22 cellular contexts compared by ENCODE assay signal in genomic region chr7:135362871-135363270, GRCh38.
DNase-seq lines count a peak whose midpoint lies in the region; ATAC-seq and TF ChIP-seq lines count a peak whose summit lies in the region.
"Had no signal": no experiment of that assay in that cellular context is flagged by ENCODE, and none has a peak within 500 bp of the region (broad histone marks: within the 10 kb centered on the region; RNA-seq: fewer than 3 reads in every experiment).

No MANE protein-coding gene starts in this region.

- no peak overlapping the region for H2AFZ ChIP-seq in GM23338

- H3K27me3 Mint-ChIP-seq in GM23338 (ENCODE audit: insufficient read depth, low read depth, poor library complexity) = peaks cover 3% of the 10 kb centered on the region
- H3K27me3 Mint-ChIP-seq in WTC11 (ENCODE audit: low read depth) = no peaks in the 10 kb centered on the region
- H3K27me3 Mint-ChIP-seq in glutamatergic neuron (ENCODE audit: unreplicated experiment) = no peaks in the 10 kb centered on the region
- H3K27me3 Mint-ChIP-seq: activated naive CD8-positive, alpha-beta T cell treated with anti-CD3 and anti-CD28 coated beads for 36 hours; brain had no signal

- TF ChIP-seq CTCF in 22Rv1 (IDR thresholded peaks at IDR 0.05) (peak; percentile 38), GM23338 (conservative IDR thresholded peaks at IDR 0.05; ENCODE audit: low read depth in 2 of 2) (peak; percentile 63 to 77), WTC11 (IDR thresholded peaks at IDR 0.05) (peak; percentile 40; the same call in 1 of the 2 replicates), glutamatergic neuron (IDR thresholded peaks at IDR 0.05; ENCODE audit: partially characterized antibody, unreplicated experiment) (peak; percentile 22), left lung (IDR thresholded peaks at IDR 0.05) (no peak), psoas muscle (IDR thresholded peaks at IDR 0.05) (no peak)

- no peaks in the 10 kb centered on the region for H4K20me1 ChIP-seq in GM23338 (replicated peaks; ENCODE audit: insufficient read depth)

- H3K4me3 Mint-ChIP-seq in GM23338 = no peak overlapping the region
- H3K4me3 Mint-ChIP-seq in WTC11 = no peak overlapping the region
- H3K4me3 Mint-ChIP-seq in glutamatergic neuron (ENCODE audit: unreplicated experiment) = no peak overlapping the region
- H3K4me3 Mint-ChIP-seq: activated naive CD8-positive, alpha-beta T cell treated with anti-CD3 and anti-CD28 coated beads for 36 hours; activated T-cell treated with anti-CD3 and anti-CD28 coated beads, Interleukin-2, amount 50 U/mL, for 72 hours; brain; CD8-positive, alpha-beta T cell had no signal

- no peaks in the 10 kb centered on the region for H3K9me3 Mint-ChIP-seq in GM23338
- peaks cover 9% of the 10 kb centered on the region for H3K9me3 Mint-ChIP-seq in WTC11
- peaks cover 2% of the 10 kb centered on the region for H3K9me3 Mint-ChIP-seq in glutamatergic neuron (ENCODE audit: unreplicated experiment)
- H3K9me3 Mint-ChIP-seq: activated naive CD8-positive, alpha-beta T cell treated with anti-CD3 and anti-CD28 coated beads for 36 hours; brain; CD8-positive, alpha-beta T cell had no signal

- no peaks in the 10 kb centered on the region for H3K9me3 ChIP-seq in left lung
- no peaks in the 10 kb centered on the region for H3K9me3 ChIP-seq in psoas muscle
- H3K9me3 ChIP-seq: mucosa of descending colon, sigmoid colon, uterus had no signal

- intact Hi-C loops in left lung (cut with DNase I) (no loop called here), psoas muscle (cut with DNase I) (no loop called here)

- no peak overlapping the region for H3K4me2 ChIP-seq in GM23338

- peak; percentile 70 for DNase-seq in GM23338 (ENCODE audit: low spot score)
- peak; percentile 52 for DNase-seq in WTC11 (ENCODE audit: low spot score)
- DNase-seq in glutamatergic neuron = no peak
- DNase-seq in left lung = no peak
- no peak for DNase-seq in psoas muscle
- no peak for DNase-seq in HuH-7.5 (ENCODE audit: low spot score)
- DNase-seq: activated naive CD8-positive, alpha-beta T cell treated with anti-CD3 and anti-CD28 coated beads for 36 hours; activated T-cell treated with anti-CD3 and anti-CD28 coated beads, Interleukin-2, amount 50 U/mL, for 72 hours; CD8-positive, alpha-beta T cell; dorsolateral prefrontal cortex; mucosa of descending colon; NCI-H1092 treated with DMSO at 0.1 percent for 48 hours; NCI-H2107; NCI-H526; nucleus accumbens; RPMI8226; sigmoid colon; stimulated activated CD4-positive, alpha-beta T cell treated with anti-CD3 and anti-CD28 coated beads, Interleukin-1b, Interleukin-23, amount 100 ng/mL, for 48 hours; uterus had no signal

- H3K9me2 ChIP-seq in GM23338 (ENCODE audit: insufficient read depth) = no peaks in the 10 kb centered on the region

- H3K36me3 ChIP-seq in GM23338 (ENCODE audit: insufficient read depth) (no peaks in the 10 kb centered on the region), left lung (peaks cover 0 to 32% of the 10 kb centered on the region in 2 donors), psoas muscle (ENCODE audit: insufficient read depth in 1 of 2, low read depth in 1 of 2) (peaks cover 0 to 28% of the 10 kb centered on the region in 2 donors)
- H3K36me3 ChIP-seq: uterus had no signal

- H3K27ac ChIP-seq in 22Rv1 (no peak overlapping the region), GM23338 (ENCODE audit: low read depth) (no peak overlapping the region), left lung (no peak overlapping the region), psoas muscle (no peak overlapping the region)
- H3K27ac ChIP-seq: sigmoid colon, uterus had no signal

- POLR2A ChIA-PET in WTC11 (lab: Charles Lee) = interaction anchor here (0.6 to 1.4 kb wide), 2 partner anchors 195 to 240 kb away, joined by 3 to 7 read pairs; partner anchors contain the start of gene NUP205

- peaks cover 11% of the 10 kb centered on the region for H3K36me3 Mint-ChIP-seq in GM23338 (ENCODE audit: low read depth)
- peaks cover 11% of the 10 kb centered on the region for H3K36me3 Mint-ChIP-seq in WTC11
- H3K36me3 Mint-ChIP-seq in glutamatergic neuron (ENCODE audit: unreplicated experiment) = no peaks in the 10 kb centered on the region

- WGBS in psoas muscle, 3 donors = 89 to 91% (median 89%) methylated on average over 7 of the region's 7 CpGs

- peak; percentile 93 for ATAC-seq in GM23338
- ATAC-seq in WTC11 = peak; percentile 92
- no peak for ATAC-seq in left lung
- ATAC-seq in psoas muscle = no peak
- ATAC-seq in GM21367 (IDR thresholded peaks at IDR 0.05; ENCODE audit: unreplicated experiment) = no peak
- ATAC-seq: activated T-cell treated with anti-CD3 and anti-CD28 coated beads, Interleukin-2, amount 50 U/mL, for 72 hours; CD8-positive, alpha-beta T cell; mucosa of descending colon had no signal

- H3K27ac Mint-ChIP-seq in GM23338 (no peak overlapping the region), WTC11 (no peak overlapping the region), glutamatergic neuron (ENCODE audit: unreplicated experiment) (no peak overlapping the region)
- H3K27ac Mint-ChIP-seq: activated T-cell treated with anti-CD3 and anti-CD28 coated beads, Interleukin-2, amount 50 U/mL, for 72 hours; CD8-positive, alpha-beta T cell had no signal

- no peaks in the 10 kb centered on the region for H3F3A ChIP-seq in GM23338 (replicated peaks; ENCODE audit: low read depth)

- H3K4me1 ChIP-seq in GM23338 (ENCODE audit: insufficient read depth) (peaks cover 10% of the 10 kb centered on the region), left lung (no peaks in the 10 kb centered on the region), psoas muscle (peaks cover 28% of the 10 kb centered on the region)
- H3K4me1 ChIP-seq: sigmoid colon, uterus had no signal

- no peaks in the 10 kb centered on the region for H3K27me3 ChIP-seq in GM23338 (ENCODE audit: insufficient read depth)
- H3K27me3 ChIP-seq in left lung = no peaks in the 10 kb centered on the region
- no peaks in the 10 kb centered on the region for H3K27me3 ChIP-seq in psoas muscle (ENCODE audit: insufficient read depth in 3 of 3, low read length in 2 of 3)
- H3K27me3 ChIP-seq: dorsolateral prefrontal cortex, sigmoid colon, uterus had no signal

- H3K4me1 Mint-ChIP-seq in GM23338 (peaks cover 13% of the 10 kb centered on the region; the same call in 2 of the 3 replicates), WTC11 (peaks cover 10% of the 10 kb centered on the region), glutamatergic neuron (ENCODE audit: low read depth, unreplicated experiment) (peaks cover 9% of the 10 kb centered on the region)
- H3K4me1 Mint-ChIP-seq: activated naive CD8-positive, alpha-beta T cell treated with anti-CD3 and anti-CD28 coated beads for 36 hours had no signal

- no peaks in the 10 kb centered on the region for H3K79me2 ChIP-seq in GM23338 (replicated peaks; ENCODE audit: insufficient read depth)

- CTCF ChIA-PET in WTC11 (lab: Charles Lee) = interaction anchor here (0.6 to 3.5 kb wide), 19 partner anchors 8 to 341 kb away, joined by 3 to 20 read pairs (median 4); partner anchors contain the start of gene STMP1

- no peak overlapping the region for H3K4me3 ChIP-seq in GM23338
- H3K4me3 ChIP-seq in left lung = no peak overlapping the region
- H3K4me3 ChIP-seq in psoas muscle = no peak overlapping the region
- H3K4me3 ChIP-seq: dorsolateral prefrontal cortex, mucosa of descending colon, sigmoid colon, uterus had no signal

TF ChIP-seq in GM23338, 12 proteins besides CTCF, POLR2A, EP300 and RAD21 (continues in another document):
- TF ChIP-seq CREB1 (CRISPR knock-in tag; IDR thresholded peaks at IDR 0.05; ENCODE audit: low read depth) (no peak), ZNF114 (CRISPR knock-in tag; IDR thresholded peaks at IDR 0.05) (no peak)

TF ChIP-seq in WTC11, 78 proteins besides CTCF, POLR2A, EP300 and RAD21:
- TF ChIP-seq GTF2I (CRISPR knock-in tag; conservative IDR thresholded peaks at IDR 0.05) (no peak), E2F4 (CRISPR knock-in tag; IDR thresholded peaks at IDR 0.05; ENCODE audit: borderline replicate concordance, low read depth) (no peak), ZNF317 (CRISPR knock-in tag; IDR thresholded peaks at IDR 0.05; ENCODE audit: borderline replicate concordance, low read depth) (no peak), FOXJ3 (CRISPR knock-in tag; IDR thresholded peaks at IDR 0.05; ENCODE audit: borderline replicate concordance) (no peak), ETV6 (CRISPR knock-in tag; IDR thresholded peaks at IDR 0.05) (no peak), FOXK1 (CRISPR knock-in tag; IDR thresholded peaks at IDR 0.05) (no peak), PREB (CRISPR knock-in tag; IDR thresholded peaks at IDR 0.05; ENCODE audit: borderline replicate concordance) (no peak), ZBTB21 (CRISPR knock-in tag; IDR thresholded peaks at IDR 0.05; ENCODE audit: borderline replicate concordance) (no peak), ZBTB43 (CRISPR knock-in tag; IDR thresholded peaks at IDR 0.05) (no peak), ZNF671 (CRISPR knock-in tag; IDR thresholded peaks at IDR 0.05) (no peak)

Comparison
In these comparisons a context has a peak if more than half of its experiments do, and no peak if none do; other contexts are left out.
1. CTCF ChIP-seq: peak in 22Rv1 (single experiment), GM23338 (2 of 2), WTC11 (single experiment) and glutamatergic neuron (single experiment); none in left lung (0 of 2) and psoas muscle (single experiment).
2. ATAC-seq: peak in GM23338 (single experiment) and WTC11 (single experiment); none in left lung (single experiment), psoas muscle (0 of 4) and GM21367 (single experiment).
3. DNase-seq: peak in GM23338 (single experiment) and WTC11 (single experiment); none in glutamatergic neuron (single experiment), left lung (0 of 2), psoas muscle (0 of 2) and HuH-7.5 (single experiment).